20 cellular contexts compared by ENCODE assay signal in the genomic region with DNA sequence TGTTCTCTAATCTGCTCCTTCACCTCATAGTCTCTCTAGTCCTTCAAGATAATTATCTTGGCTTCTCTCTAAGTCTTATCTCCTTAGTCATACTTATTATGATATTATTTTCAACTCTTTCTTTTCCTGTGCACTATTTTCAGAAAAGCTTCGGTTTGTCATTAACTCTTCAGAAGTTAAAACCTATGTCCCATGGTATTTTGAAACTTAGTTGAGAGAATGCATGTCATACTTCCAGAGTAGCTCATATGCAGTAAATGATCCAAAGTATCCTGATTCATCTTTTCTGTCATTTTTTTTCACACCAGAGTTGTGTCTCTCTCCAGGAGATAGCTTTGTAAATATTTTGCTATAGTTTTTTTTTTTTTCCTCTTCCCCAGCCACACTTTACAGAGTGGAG.
"Had no signal": no experiment of that assay in that cellular context is flagged by ENCODE, and none has a peak within 500 bp of the region (broad histone marks: within the 10 kb centered on the region; RNA-seq: fewer than 3 reads in every experiment).

No MANE protein-coding gene starts in this region.

- H3K4me3 ChIP-seq: ascending aorta, left lung, testis, vagina had no signal

- H3K27me3 ChIP-seq: ascending aorta, left lung, testis, vagina had no signal

- DNase-seq: activated CD4-positive, alpha-beta T cell treated with anti-CD3 and anti-CD28 coated beads, Interleukin-2, amount 10 ng/mL, durations not matched to agents 24 days and 14 days; activated CD8-positive, alpha-beta T cell treated with anti-CD3 and anti-CD28 coated beads for 36 hours; activated gamma-delta T cell treated with Interleukin-2 at 50 U/mL for 16 hours; activated T-cell treated with anti-CD3 and anti-CD28 coated beads, Interleukin-2, amount 50 U/mL, for 1 hour; central memory CD4-positive, alpha-beta T cell; dermis blood vessel endothelial cell; effector CD8-positive, alpha-beta T cell; erythroblast; foreskin melanocyte; kidney; left lung; naive thymus-derived CD4-positive, alpha-beta T cell; occipital lobe; posterior cingulate gyrus; stimulated activated CD4-positive, alpha-beta T cell treated with anti-CD3 and anti-CD28 coated beads, Interleukin-4, amount 100 ng/mL, for 1 hour; stimulated activated naive CD4-positive, alpha-beta T cell; testis had no signal

- H3K27ac ChIP-seq: ascending aorta, left lung, testis, vagina, VCaP had no signal

- FAIRE-seq: kidney had no signal

- H3K4me1 ChIP-seq: ascending aorta, left lung, testis, vagina had no signal

- H3K36me3 ChIP-seq: ascending aorta, left lung, vagina had no signal

- H3K9me3 ChIP-seq: ascending aorta, left lung, testis, vagina had no signal
